20 cellular contexts compared by ENCODE assay signal in genomic region chr11:110003426-110003825, GRCh38.
DNase-seq lines count a peak whose midpoint lies in the region; ATAC-seq and TF ChIP-seq lines count a peak whose summit lies in the region.
"Had no signal": no experiment of that assay in that cellular context is flagged by ENCODE, and none has a peak within 500 bp of the region (broad histone marks: within the 10 kb centered on the region; RNA-seq: fewer than 3 reads in every experiment).

No MANE protein-coding gene starts in this region.

- TF ChIP-seq CTCF in epithelial cell of esophagus (IDR thresholded peaks at IDR 0.05; ENCODE audit: insufficient read depth, low read depth, low read length, missing control alignments), result no peak

- no peak overlapping the region for H3K4me3 ChIP-seq in epithelial cell of esophagus (ENCODE audit: low read length)
- H3K4me3 ChIP-seq: GM23248 had no signal

- peak; percentile 2 for DNase-seq in NCI-H146 (lab: John Stamatoyannopoulos, UW)
- DNase-seq in NCI-H146 treated with DMSO at 0.1 percent for 48 hours (lab: John Stamatoyannopoulos, UW; ENCODE audit: unreplicated experiment), result no peak
- peak; percentile 76 for DNase-seq in NCI-H69 (lab: John Stamatoyannopoulos, UW)
- DNase-seq in epithelial cell of esophagus (ENCODE audit: low read depth), result peak; percentile 55
- no peak for DNase-seq in stimulated activated naive CD8-positive, alpha-beta T cell treated with anti-CD3 and anti-CD28 coated beads, Interleukin-15, Interleukin-2, amounts not matched to agents 100 U/mL and 50 U/mL, for 24 hours
- DNase-seq: Calu3; CD8-positive, alpha-beta memory T cell; GM23248; H7; IMR-90; KG1; MM.1S; NCI-H1694 treated with DMSO at 0.1 percent for 48 hours; NCI-H2171; NCI-H226; NCI-H510A treated with DMSO at 0.1 percent for 48 hours; SHP77 had no signal

- no peak for ATAC-seq in stimulated activated naive CD8-positive, alpha-beta T cell treated with anti-CD3 and anti-CD28 coated beads, Interleukin-15, Interleukin-2, amounts not matched to agents 100 U/mL and 50 U/mL, for 24 hours
- ATAC-seq in HG03469 (IDR thresholded peaks at IDR 0.05; ENCODE audit: unreplicated experiment) (no peak), GM18907 (IDR thresholded peaks at IDR 0.05; ENCODE audit: unreplicated experiment) (no peak)
- ATAC-seq: Panc1 had no signal

Comparison
In these comparisons a context has a peak if more than half of its experiments do, and no peak if none do; other contexts are left out.
1. DNase-seq: peak in NCI-H146 (single experiment), NCI-H69 (single experiment) and epithelial cell of esophagus (single experiment); none in NCI-H146 treated with DMSO at 0.1 percent for 48 hours (single experiment) and stimulated activated naive CD8-positive, alpha-beta T cell treated with anti-CD3 and anti-CD28 coated beads, Interleukin-15, Interleukin-2, amounts not matched to agents 100 U/mL and 50 U/mL, for 24 hours (single experiment).